Comparison of ENCODE assay signal across 8 cellular contexts in the genomic region with DNA sequence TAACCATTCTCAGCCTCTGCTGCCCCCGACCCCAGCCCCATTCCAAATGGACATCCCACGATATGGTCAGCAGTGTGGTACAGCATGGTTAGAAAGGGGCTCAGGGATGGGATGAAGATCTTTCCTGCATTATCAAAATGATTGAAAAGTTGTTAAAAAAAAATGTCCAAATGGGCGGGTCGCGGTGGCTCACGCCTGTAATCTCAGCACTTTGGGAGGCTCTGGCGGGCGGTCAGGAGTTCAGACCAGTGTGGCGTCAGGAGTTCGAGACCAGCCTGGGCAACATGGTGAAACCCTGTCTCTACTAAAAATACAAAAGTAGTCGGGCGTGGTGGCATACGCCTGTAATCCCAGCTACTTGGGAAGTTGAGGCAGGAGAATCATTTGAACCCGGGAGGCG. TPM values are rescaled to one million over a fixed set of nuclear protein-coding genes. Genes with fewer than 3 reads are reported as not detected.
A peak's percentile ranks its signal among the peaks of the same experiment; 100 is the strongest.
DNase-seq lines count a peak whose midpoint lies in the region; FAIRE-seq and TF ChIP-seq lines count a peak whose summit lies in the region.

No MANE protein-coding gene starts in this region.

- H3K4me1 ChIP-seq in SJCRH30 (no peaks in the 10 kb centered on the region), rectal smooth muscle tissue (ENCODE audit: control insufficient read depth, insufficient read depth, low read length) (peaks cover 4% of the 10 kb centered on the region)

- TF ChIP-seq CTCF in GM06990 (IDR thresholded peaks at IDR 0.05; ENCODE audit: insufficient read depth, low read length, poor library complexity, severe bottlenecking) = no peak
- TF ChIP-seq CTCF in epithelial cell of proximal tubule (conservative IDR thresholded peaks at IDR 0.05; ENCODE audit: low read depth, low read length) = no peak

- H3K27ac ChIP-seq in SJCRH30 (no peak overlapping the region; the same call in 1 of the 2 replicates), rectal smooth muscle tissue (ENCODE audit: low read depth, low read length) (peak overlapping the region; percentile 91)

- H3K27me3 ChIP-seq in GM06990 (replicated peaks; ENCODE audit: control insufficient read depth, insufficient read depth, low read length) (no peaks in the 10 kb centered on the region), SJCRH30 (no peaks in the 10 kb centered on the region), rectal smooth muscle tissue (ENCODE audit: control insufficient read depth, insufficient read depth, low read length) (no peaks in the 10 kb centered on the region)

- TF ChIP-seq POLR2A in H54 (IDR thresholded peaks at IDR 0.05; ENCODE audit: low read depth, low read length) = no peak

- DNase-seq in GM06990 (ENCODE audit: extremely low read depth, insufficient read length) (no peak), SJCRH30 (no peak), epithelial cell of proximal tubule (ENCODE audit: low read depth) (no peak), SHP77 treated with DMSO at 0.1 percent for 48 hours (lab: John Stamatoyannopoulos, UW) (no peak), RPMI8226 (no peak), H54 (ENCODE audit: insufficient read length, low spot score) (no peak), NCI-H187 (lab: John Stamatoyannopoulos, UW) (no peak)

- H3K9ac ChIP-seq in rectal smooth muscle tissue (ENCODE audit: low read length) = no peak overlapping the region

- FAIRE-seq in H54 (lab: Jason Lieb, UNC) = no peak

- H3K9me3 ChIP-seq in SJCRH30 (replicated peaks) = peaks cover 7% of the 10 kb centered on the region; the same call in 1 of the 2 replicates

- peaks cover 6% of the 10 kb centered on the region for H3K36me3 ChIP-seq in GM06990 (ENCODE audit: control insufficient read depth, insufficient read depth, low read length)
- peaks cover 30% of the 10 kb centered on the region for H3K36me3 ChIP-seq in SJCRH30
- peaks cover 6% of the 10 kb centered on the region for H3K36me3 ChIP-seq in rectal smooth muscle tissue (ENCODE audit: control insufficient read depth, insufficient read depth, low read length)

- H3K4me3 ChIP-seq in GM06990 (replicated peaks; ENCODE audit: low read depth, low read length) (peak overlapping the region; percentile 97), SJCRH30 (peak overlapping the region; percentile 91), epithelial cell of proximal tubule (ENCODE audit: low read depth, low read length) (peak overlapping the region; percentile 96), rectal smooth muscle tissue (ENCODE audit: low read length) (no peak overlapping the region)

RNA-seq across cellular contexts. Expression of gene ZNF254, which starts 54.3 kb away (rescaled TPM):
- total RNA-seq in SJCRH30 (2014; rRNA removed; shearing (Covaris generic)) = 24.2 and 29.4 TPM in 2 replicates
- total RNA-seq in epithelial cell of proximal tubule = 13.9 and 19.6 TPM in 2 replicates
